ENCODE assay signal across 8 cellular contexts in genomic region chr2:177241771-177242135, GRCh38. TPM values are rescaled to one million over a fixed set of nuclear protein-coding genes. Genes with fewer than 3 reads are reported as not detected.
DNase-seq lines count a peak whose midpoint lies in the region; ATAC-seq and FAIRE-seq lines count a peak whose summit lies in the region.

No MANE protein-coding gene starts in this region.

- peak overlapping the region; percentile 62 to 68 for H3K4me3 Mint-ChIP-seq in stimulated activated naive CD8-positive, alpha-beta T cell treated with anti-CD3 and anti-CD28 coated beads, Interleukin-15, amount 100 ng/mL, for 72 hours

- H3K9me3 Mint-ChIP-seq in activated naive CD4-positive, alpha-beta T cell treated with anti-CD3 and anti-CD28 coated beads, Interleukin-2, amount 50 U/mL, for 72 hours, result no peaks in the 10 kb centered on the region
- H3K9me3 Mint-ChIP-seq in stimulated activated naive CD8-positive, alpha-beta T cell treated with anti-CD3 and anti-CD28 coated beads, Interleukin-15, amount 100 ng/mL, for 72 hours, result no peaks in the 10 kb centered on the region

- no peaks in the 10 kb centered on the region for H3K27me3 Mint-ChIP-seq in stimulated activated naive CD8-positive, alpha-beta T cell treated with anti-CD3 and anti-CD28 coated beads, Interleukin-15, amount 100 ng/mL, for 72 hours

- DNase-seq in HTR-8/SVneo (ENCODE audit: insufficient read length, low spot score), result peak; percentile 17
- DNase-seq in activated naive CD4-positive, alpha-beta T cell treated with anti-CD3 and anti-CD28 coated beads, Interleukin-2, amount 50 U/mL, for 72 hours (ENCODE audit: low spot score in 2 of 2), result no peak
- peak; percentile 31 for DNase-seq in hepatic stellate cell (ENCODE audit: low spot score)
- DNase-seq in stimulated activated naive CD8-positive, alpha-beta T cell treated with anti-CD3 and anti-CD28 coated beads, Interleukin-15, amount 100 ng/mL, for 72 hours, result no peak
- DNase-seq in 8988T, result no peak
- DNase-seq in NCI-H187 (lab: John Stamatoyannopoulos, UW), result no peak
- no peak for DNase-seq in NCI-H146 treated with DMSO at 0.1 percent for 48 hours (lab: John Stamatoyannopoulos, UW; ENCODE audit: unreplicated experiment)
- no peak for DNase-seq in NCI-H1105 (lab: John Stamatoyannopoulos, UW)

- peaks cover 81% of the 10 kb centered on the region for H3K4me1 Mint-ChIP-seq in stimulated activated naive CD8-positive, alpha-beta T cell treated with anti-CD3 and anti-CD28 coated beads, Interleukin-15, amount 100 ng/mL, for 72 hours

- H3K36me3 Mint-ChIP-seq in activated naive CD4-positive, alpha-beta T cell treated with anti-CD3 and anti-CD28 coated beads, Interleukin-2, amount 50 U/mL, for 72 hours, result peaks cover 0 to 17% of the 10 kb centered on the region in 2 donors

- no peak for ATAC-seq in activated naive CD4-positive, alpha-beta T cell treated with anti-CD3 and anti-CD28 coated beads, Interleukin-2, amount 50 U/mL, for 72 hours
- ATAC-seq in stimulated activated naive CD8-positive, alpha-beta T cell treated with anti-CD3 and anti-CD28 coated beads, Interleukin-15, amount 100 ng/mL, for 72 hours, result no peak

- no peak for FAIRE-seq in HTR-8/SVneo (lab: Jason Lieb, UNC)

- H3K27ac Mint-ChIP-seq in activated naive CD4-positive, alpha-beta T cell treated with anti-CD3 and anti-CD28 coated beads, Interleukin-2, amount 50 U/mL, for 72 hours, result peak overlapping the region; percentile 81 to 89
- peak overlapping the region; percentile 76 to 79 for H3K27ac Mint-ChIP-seq in stimulated activated naive CD8-positive, alpha-beta T cell treated with anti-CD3 and anti-CD28 coated beads, Interleukin-15, amount 100 ng/mL, for 72 hours

RNA-seq across cellular contexts. Expression of gene NFE2L2, which starts 22.8 kb away (rescaled TPM):
- total RNA-seq in activated naive CD4-positive, alpha-beta T cell treated with anti-CD3 and anti-CD28 coated beads, Interleukin-2, amount 50 U/mL, for 72 hours, result 10 to 100 TPM; 44.7 to 82.2 TPM

RNA-seq across cellular contexts. Expression of gene HNRNPA3, which starts 29.2 kb away (rescaled TPM):
- total RNA-seq in activated naive CD4-positive, alpha-beta T cell treated with anti-CD3 and anti-CD28 coated beads, Interleukin-2, amount 50 U/mL, for 72 hours, result 100 to 1,000 TPM; 259 to 273 TPM

Comparison
In these comparisons a context has a peak if more than half of its experiments do, and no peak if none do; other contexts are left out.
1. DNase-seq: peak in HTR-8/SVneo (single experiment) and hepatic stellate cell (single experiment); none in activated naive CD4-positive, alpha-beta T cell treated with anti-CD3 and anti-CD28 coated beads, Interleukin-2, amount 50 U/mL, for 72 hours (0 of 2), stimulated activated naive CD8-positive, alpha-beta T cell treated with anti-CD3 and anti-CD28 coated beads, Interleukin-15, amount 100 ng/mL, for 72 hours (0 of 2), 8988T (single experiment), NCI-H187 (0 of 2), NCI-H146 treated with DMSO at 0.1 percent for 48 hours (single experiment) and NCI-H1105 (single experiment).